ENCODE assay signal across 26 cellular contexts in the genomic region with DNA sequence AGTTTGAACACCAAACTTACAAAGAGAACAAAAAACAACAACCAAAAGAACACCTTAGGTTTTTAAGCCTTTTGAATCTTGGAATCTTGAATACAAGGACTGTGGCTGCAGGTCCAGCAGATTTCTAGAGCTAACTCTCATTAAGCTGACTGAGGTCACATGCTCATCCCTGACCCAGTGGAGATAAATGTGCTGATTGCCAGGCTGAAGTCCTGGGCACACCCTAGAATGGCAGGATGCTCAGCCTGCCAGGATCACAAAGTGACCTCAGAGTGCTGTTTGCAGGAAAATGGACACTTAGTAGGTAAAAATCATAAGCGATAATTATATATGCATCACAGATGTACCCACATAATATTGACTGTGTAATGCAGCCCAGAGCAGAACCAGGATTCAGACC.
"Had no signal": no experiment of that assay in that cellular context is flagged by ENCODE, and none has a peak within 500 bp of the region (broad histone marks: within the 10 kb centered on the region; RNA-seq: fewer than 3 reads in every experiment).

No MANE protein-coding gene starts in this region.

- FAIRE-seq: urothelium cell line had no signal

- H3K4me3 ChIP-seq: heart right ventricle, hepatocyte, lower lobe of right lung, pancreas, prostate gland, stomach, testis, thyroid gland, upper lobe of right lung had no signal

- H3K9me3 ChIP-seq: heart right ventricle, lower lobe of right lung, pancreas, prostate gland, stomach, testis, thyroid gland, upper lobe of right lung had no signal

- H3K27me3 ChIP-seq: heart right ventricle, hepatocyte, pancreas, stomach, testis, thyroid gland, upper lobe of right lung had no signal

- H3K27ac ChIP-seq: hepatocyte, lower lobe of right lung, pancreas, testis, thyroid gland, upper lobe of right lung had no signal

- H3K4me3 Mint-ChIP-seq: naive thymus-derived CD8-positive, alpha-beta T cell; stimulated activated naive B cell treated with anti-CD40 and anti-IgM and Interleukin-4, amounts not matched to agents 10 μg/mL and 1 μg/mL and 100 μg/mL, for 72 hours had no signal

- H3K4me1 ChIP-seq: lower lobe of right lung, pancreas, prostate gland, testis, thyroid gland, upper lobe of right lung had no signal

- H3K27ac Mint-ChIP-seq: naive thymus-derived CD8-positive, alpha-beta T cell; stimulated activated naive B cell treated with anti-CD40 and anti-IgM and Interleukin-4, amounts not matched to agents 10 μg/mL and 1 μg/mL and 100 μg/mL, for 72 hours had no signal

- H3K36me3 ChIP-seq: heart right ventricle, lower lobe of right lung, pancreas, prostate gland, stomach, thyroid gland, upper lobe of right lung had no signal

- DNase-seq: heart right ventricle; islet precursor cell; lower lobe of right lung; mammary epithelial cell; mesendoderm; midbrain; naive thymus-derived CD8-positive, alpha-beta T cell; pancreas; posterior cingulate gyrus; retina; right cardiac atrium; stimulated activated CD4-positive, alpha-beta T cell treated with anti-CD3 and anti-CD28 coated beads, Interleukin-12 subunit alpha, Interleukin-12 subunit beta, amount 100 ng/mL, for 4 hours; stimulated activated CD4-positive, alpha-beta T cell treated with anti-CD3 and anti-CD28 coated beads, Interleukin-15, amount 100 ng/mL, for 24 hours; stimulated activated CD4-positive, alpha-beta T cell treated with anti-CD3 and anti-CD28 coated beads, Interleukin-2, amount 100 ng/mL, for 24 hours; stimulated activated CD4-positive, alpha-beta T cell treated with anti-CD3 and anti-CD28 coated beads, Interleukin-4, amount 100 ng/mL, for 1 hour; stimulated activated naive B cell treated with anti-CD40 and anti-IgM and Interleukin-4, amounts not matched to agents 10 μg/mL and 1 μg/mL and 100 μg/mL, for 72 hours; stimulated activated naive CD8-positive, alpha-beta T cell treated with anti-CD3 and anti-CD28 coated beads, Interleukin-15, Interleukin-2, amounts not matched to agents 100 U/mL and 50 U/mL, for 24 hours; stomach; testis; thyroid gland; trophoblast cell; upper lobe of right lung had no signal

- H3K36me3 Mint-ChIP-seq: naive thymus-derived CD8-positive, alpha-beta T cell; stimulated activated naive B cell treated with anti-CD40 and anti-IgM and Interleukin-4, amounts not matched to agents 10 μg/mL and 1 μg/mL and 100 μg/mL, for 72 hours had no signal

- ATAC-seq: left lobe of liver; lower lobe of right lung; naive thymus-derived CD8-positive, alpha-beta T cell; pancreas; stimulated activated naive B cell treated with anti-CD40 and anti-IgM and Interleukin-4, amounts not matched to agents 10 μg/mL and 1 μg/mL and 100 μg/mL, for 72 hours; stimulated activated naive CD8-positive, alpha-beta T cell treated with anti-CD3 and anti-CD28 coated beads, Interleukin-15, Interleukin-2, amounts not matched to agents 100 U/mL and 50 U/mL, for 24 hours; upper lobe of right lung had no signal

- H3K4me1 Mint-ChIP-seq: naive thymus-derived CD8-positive, alpha-beta T cell; stimulated activated naive B cell treated with anti-CD40 and anti-IgM and Interleukin-4, amounts not matched to agents 10 μg/mL and 1 μg/mL and 100 μg/mL, for 72 hours had no signal
